Comparison of ENCODE assay signal across 1 cellular context in genomic region chr10:3046210-3046779, GRCh38.
TF ChIP-seq lines count a peak whose summit lies in the region.

No MANE protein-coding gene starts in this region.

TF ChIP-seq in SK-N-SH, 30 proteins besides CTCF, POLR2A, EP300 and RAD21 (continued from another document):
- TF ChIP-seq REST (IDR thresholded peaks at IDR 0.05; ENCODE audit: low read depth, low read length) (no peak), TAF1 (IDR thresholded peaks at IDR 0.05; ENCODE audit: borderline replicate concordance, low read depth, low read length) (no peak), GATA2 (CRISPR knock-in tag; IDR thresholded peaks at IDR 0.05) (no peak), TCF12 (IDR thresholded peaks at IDR 0.05) (no peak), RXRA (IDR thresholded peaks at IDR 0.05; ENCODE audit: borderline replicate concordance, low read depth) (no peak), FOXJ3 (CRISPR knock-in tag; IDR thresholded peaks at IDR 0.05) (no peak), MAX (IDR thresholded peaks at IDR 0.05; ENCODE audit: low read depth) (no peak), MEF2A (IDR thresholded peaks at IDR 0.05; ENCODE audit: borderline replicate concordance, low read depth) (no peak), MXI1 (IDR thresholded peaks at IDR 0.05; ENCODE audit: low read depth, low read length) (no peak), ZBTB33 (IDR thresholded peaks at IDR 0.05; ENCODE audit: borderline replicate concordance, low read depth) (no peak)
- TF ChIP-seq, protein P1, sequence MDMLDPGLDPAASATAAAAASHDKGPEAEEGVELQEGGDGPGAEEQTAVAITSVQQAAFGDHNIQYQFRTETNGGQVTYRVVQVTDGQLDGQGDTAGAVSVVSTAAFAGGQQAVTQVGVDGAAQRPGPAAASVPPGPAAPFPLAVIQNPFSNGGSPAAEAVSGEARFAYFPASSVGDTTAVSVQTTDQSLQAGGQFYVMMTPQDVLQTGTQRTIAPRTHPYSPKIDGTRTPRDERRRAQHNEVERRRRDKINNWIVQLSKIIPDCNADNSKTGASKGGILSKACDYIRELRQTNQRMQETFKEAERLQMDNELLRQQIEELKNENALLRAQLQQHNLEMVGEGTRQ (IDR thresholded peaks at IDR 0.05; ENCODE audit: borderline replicate concordance, low read depth, low read length), result no peak
